Comparison of ENCODE assay signal across 21 cellular contexts in genomic region chr3:156543043-156543555, GRCh38. TPM values are rescaled to one million over a fixed set of nuclear protein-coding genes. Genes with fewer than 3 reads are reported as not detected.
DNase-seq lines count a peak whose midpoint lies in the region; ATAC-seq and TF ChIP-seq lines count a peak whose summit lies in the region.
"Had no signal": no experiment of that assay in that cellular context is flagged by ENCODE, and none has a peak within 500 bp of the region (broad histone marks: within the 10 kb centered on the region; RNA-seq: fewer than 3 reads in every experiment).

No MANE protein-coding gene starts in this region.

- no peak overlapping the region for H3K4me3 Mint-ChIP-seq in endodermal cell
- no peak overlapping the region for H3K4me3 Mint-ChIP-seq in activated CD4-positive, alpha-beta T cell treated with anti-CD3 and anti-CD28 coated beads for 36 hours
- H3K4me3 Mint-ChIP-seq: activated naive CD4-positive, alpha-beta T cell treated with anti-CD3 and anti-CD28 coated beads, Interleukin-2, amount 10 ng/mL, durations not matched to agents 7 days and 5 days; CD4-positive, alpha-beta T cell; H9 had no signal

- H3K9me3 Mint-ChIP-seq in endodermal cell, result no peaks in the 10 kb centered on the region
- no peaks in the 10 kb centered on the region for H3K9me3 Mint-ChIP-seq in activated CD4-positive, alpha-beta T cell treated with anti-CD3 and anti-CD28 coated beads for 36 hours (ENCODE audit: low read depth)
- H3K9me3 Mint-ChIP-seq: activated naive CD4-positive, alpha-beta T cell treated with anti-CD3 and anti-CD28 coated beads, Interleukin-2, amount 10 ng/mL, durations not matched to agents 7 days and 5 days; CD4-positive, alpha-beta T cell; H9 had no signal

- no peaks in the 10 kb centered on the region for H3K27me3 Mint-ChIP-seq in endodermal cell (ENCODE audit: insufficient read depth)
- H3K27me3 Mint-ChIP-seq in activated CD4-positive, alpha-beta T cell treated with anti-CD3 and anti-CD28 coated beads for 36 hours, result no peaks in the 10 kb centered on the region
- H3K27me3 Mint-ChIP-seq: activated naive CD4-positive, alpha-beta T cell treated with anti-CD3 and anti-CD28 coated beads, Interleukin-2, amount 10 ng/mL, durations not matched to agents 7 days and 5 days; CD4-positive, alpha-beta T cell had no signal

- H3K36me3 ChIP-seq in right atrium auricular region, result peaks cover 58% of the 10 kb centered on the region
- H3K36me3 ChIP-seq in endodermal cell (ENCODE audit: control insufficient read depth, insufficient read depth, low read length), result peaks cover 97% of the 10 kb centered on the region

- POLR2A ChIA-PET in activated CD4-positive, alpha-beta T cell treated with anti-CD3 and anti-CD28 coated beads for 36 hours (lab: Charles Lee), result no interaction called here

- DNase-seq in right atrium auricular region (ENCODE audit: low spot score) (no peak), Right ventricle myocardium inferior (ENCODE audit: missing footprints) (no peak), endodermal cell (no peak), sciatic nerve (ENCODE audit: low spot score) (no peak), epidermal melanocyte (ENCODE audit: insufficient read length, low spot score) (no peak), NCI-H2227 (lab: John Stamatoyannopoulos, UW; ENCODE audit: unreplicated experiment) (no peak)
- no peak for DNase-seq in activated CD4-positive, alpha-beta T cell treated with anti-CD3 and anti-CD28 coated beads for 36 hours
- DNase-seq: activated CD4-positive, alpha-beta T cell treated with anti-CD3 and anti-CD28 coated beads, Interleukin-2, amount 50 U/mL, for 1 hour; activated naive CD4-positive, alpha-beta T cell treated with anti-CD3 and anti-CD28 coated beads, Interleukin-2, amount 10 ng/mL, durations not matched to agents 7 days and 5 days; activated T-cell treated with anti-CD3 and anti-CD28 coated beads, Interleukin-2, amount 50 U/mL, for 1 hour; brain microvascular endothelial cell; CD4-positive, alpha-beta T cell; DMS53; H9; KG1; NCI-H1092; NCI-H69; nucleus accumbens; PC-3; small intestine had no signal

- CTCF ChIA-PET in activated CD4-positive, alpha-beta T cell treated with anti-CD3 and anti-CD28 coated beads for 36 hours (lab: Charles Lee), result interaction anchor here (0.6 to 1.5 kb wide), 8 partner anchors 12 to 1161 kb away, joined by 3 to 6 read pairs (median 3); partner anchors contain the start of gene SSR3

- intact Hi-C loops in Right ventricle myocardium inferior (cut with DNase I) (loop anchor here (5.0 kb wide), 1 partner anchor 129 kb away; the partner anchor contains the start of gene TIPARP), sciatic nerve (cut with DNase I) (no loop called here)
- intact Hi-C loops in activated CD4-positive, alpha-beta T cell treated with anti-CD3 and anti-CD28 coated beads for 36 hours (cut with DNase I, micrococcal nuclease), result no loop called here

- H3K27ac ChIP-seq in right atrium auricular region, result peak overlapping the region; percentile 55 to 69
- H3K27ac ChIP-seq in endodermal cell (ENCODE audit: low read depth, low read length), result no peak overlapping the region
- H3K27ac ChIP-seq: brain microvascular endothelial cell had no signal

- peak overlapping the region; percentile 62 for H3K27ac Mint-ChIP-seq in endodermal cell
- no peak overlapping the region for H3K27ac Mint-ChIP-seq in activated CD4-positive, alpha-beta T cell treated with anti-CD3 and anti-CD28 coated beads for 36 hours
- H3K27ac Mint-ChIP-seq: activated naive CD4-positive, alpha-beta T cell treated with anti-CD3 and anti-CD28 coated beads, Interleukin-2, amount 10 ng/mL, durations not matched to agents 7 days and 5 days had no signal

- no peaks in the 10 kb centered on the region for H3K9me3 ChIP-seq in right atrium auricular region
- H3K9me3 ChIP-seq in endodermal cell (ENCODE audit: control insufficient read depth, low read length), result no peaks in the 10 kb centered on the region

- no peak for TF ChIP-seq CTCF in right atrium auricular region (IDR thresholded peaks at IDR 0.05)
- no peak for TF ChIP-seq CTCF in endodermal cell (conservative IDR thresholded peaks at IDR 0.05)

- H3K4me3 ChIP-seq in right atrium auricular region (no peak overlapping the region), endodermal cell (ENCODE audit: low read length) (no peak overlapping the region)

- H3K27me3 ChIP-seq in right atrium auricular region (no peaks in the 10 kb centered on the region), endodermal cell (ENCODE audit: control insufficient read depth, insufficient read depth, low read length, poor library complexity, severe bottlenecking) (no peaks in the 10 kb centered on the region)
- H3K27me3 ChIP-seq: brain microvascular endothelial cell had no signal

- peaks cover 66% of the 10 kb centered on the region for H3K36me3 Mint-ChIP-seq in endodermal cell (ENCODE audit: low read depth)
- H3K36me3 Mint-ChIP-seq in activated CD4-positive, alpha-beta T cell treated with anti-CD3 and anti-CD28 coated beads for 36 hours (ENCODE audit: low read depth), result peaks cover 44% of the 10 kb centered on the region

- H3K4me1 ChIP-seq in right atrium auricular region (peaks cover 0 to 52% of the 10 kb centered on the region in 2 donors), endodermal cell (ENCODE audit: control insufficient read depth, insufficient read depth, low read length) (no peaks in the 10 kb centered on the region)

- no peak for ATAC-seq in Right ventricle myocardium inferior
- ATAC-seq in sciatic nerve, result peak; percentile 17
- no peak for ATAC-seq in GM19463 (IDR thresholded peaks at IDR 0.05; ENCODE audit: unreplicated experiment)
- ATAC-seq in activated CD4-positive, alpha-beta T cell treated with anti-CD3 and anti-CD28 coated beads for 36 hours, result no peak
- ATAC-seq: PC-3 had no signal

- no peak overlapping the region for H3K9ac ChIP-seq in endodermal cell (ENCODE audit: extremely low read depth, low read length, poor library complexity, severe bottlenecking)

- 100% methylated on average over 1 to 2 of the region's 2 CpGs for WGBS in endodermal cell (ENCODE audit: insufficient coverage in 1 of 2, insufficient read length in 1 of 2), 2 experiments

- no peaks in the 10 kb centered on the region for H3K4me1 Mint-ChIP-seq in endodermal cell
- peaks cover 14% of the 10 kb centered on the region for H3K4me1 Mint-ChIP-seq in activated CD4-positive, alpha-beta T cell treated with anti-CD3 and anti-CD28 coated beads for 36 hours
- H3K4me1 Mint-ChIP-seq: H9 had no signal

RNA-seq across cellular contexts. Expression of gene SSR3, which starts 11.8 kb away (rescaled TPM):
- total RNA-seq in right atrium auricular region, result 100 to 1,000 TPM; 109 TPM
- 195 TPM for total RNA-seq in Right ventricle myocardium inferior
- total RNA-seq in endodermal cell, result 100 to 1,000 TPM; 187 to 200 TPM
- 163 TPM for polyA plus RNA-seq in endodermal cell (2013, experiment 1 of 2)
- 164 TPM for polyA plus RNA-seq in endodermal cell (2013, experiment 2 of 2)
- total RNA-seq in sciatic nerve, result 125 TPM
- 100 to 1,000 TPM; 144 to 156 TPM for total RNA-seq in activated CD4-positive, alpha-beta T cell treated with anti-CD3 and anti-CD28 coated beads for 36 hours
